19 cellular contexts compared by ENCODE assay signal in genomic region chr9:132583584-132584304, GRCh38. TPM values are rescaled to one million over a fixed set of nuclear protein-coding genes. Genes with fewer than 3 reads are reported as not detected.
A peak's percentile ranks its signal among the peaks of the same experiment; 100 is the strongest.
DNase-seq lines count a peak whose midpoint lies in the region; TF ChIP-seq lines count a peak whose summit lies in the region.
"Had no signal": no experiment of that assay in that cellular context is flagged by ENCODE, and none has a peak within 500 bp of the region (broad histone marks: within the 10 kb centered on the region; RNA-seq: fewer than 3 reads in every experiment).

No MANE protein-coding gene starts in this region.

- no peak overlapping the region for H3K9ac ChIP-seq in neural progenitor cell
- H3K9ac ChIP-seq: BLaER1 treated with 17β-estradiol and CSF1 and Interleukin-3, amounts not matched to agents 10 nM and 100 nM had no signal

- POLR2A ChIA-PET in HEK293 (lab: Yijun Ruan, JAX) = no interaction called here

- H3K4me1 Mint-ChIP-seq in neural progenitor cell = peaks cover 36% of the 10 kb centered on the region

- H2AFZ ChIP-seq in neural progenitor cell (replicated peaks) = no peak overlapping the region

- H3K27ac Mint-ChIP-seq in neural progenitor cell = no peak overlapping the region
- H3K27ac Mint-ChIP-seq: CD8-positive, alpha-beta T cell had no signal

- in situ Hi-C loops in G401 (cut with HindIII; ENCODE audit: low sequenced_read_pairs) = no loop called here

- no peak overlapping the region for H3K27ac ChIP-seq in HEK293 (ENCODE audit: extremely low read depth, low read depth, low read length)
- no peak overlapping the region for H3K27ac ChIP-seq in neural progenitor cell
- H3K27ac ChIP-seq: BLaER1 treated with 17β-estradiol and CSF1 and Interleukin-3, amounts not matched to agents 10 nM and 100 nM; SK-N-MC had no signal

- peaks cover 98% of the 10 kb centered on the region for H4K20me1 ChIP-seq in neural progenitor cell (ENCODE audit: low read depth)

- TF ChIP-seq CTCF in HEK293 (tag by site-specific recombination; IDR thresholded peaks at IDR 0.05) = no peak
- TF ChIP-seq CTCF in neural progenitor cell (IDR thresholded peaks at IDR 0.05) = no peak

- H3F3A ChIP-seq in neural progenitor cell (ENCODE audit: low read depth) = peaks cover 21% of the 10 kb centered on the region

- no peaks in the 10 kb centered on the region for H3K9me3 ChIP-seq in HEK293 (ENCODE audit: control insufficient read depth, insufficient read depth, low read depth, low read length)
- no peaks in the 10 kb centered on the region for H3K9me3 ChIP-seq in neural progenitor cell (ENCODE audit: low read depth)

- no peaks in the 10 kb centered on the region for H3K79me2 ChIP-seq in neural progenitor cell (ENCODE audit: low read depth)

- no peaks in the 10 kb centered on the region for H3K9me3 Mint-ChIP-seq in neural progenitor cell
- H3K9me3 Mint-ChIP-seq: CD8-positive, alpha-beta T cell had no signal

- H3K4me3 ChIP-seq in HEK293 (ENCODE audit: low read depth, low read length) (no peak overlapping the region), neural progenitor cell (no peak overlapping the region)
- H3K4me3 ChIP-seq: BLaER1 treated with 17β-estradiol and CSF1 and Interleukin-3, amounts not matched to agents 10 nM and 100 nM; SK-N-MC had no signal

- H3K4me3 Mint-ChIP-seq in neural progenitor cell = peak overlapping the region; percentile 83
- H3K4me3 Mint-ChIP-seq: CD8-positive, alpha-beta T cell had no signal

- peaks cover 85% of the 10 kb centered on the region for H3K27me3 Mint-ChIP-seq in neural progenitor cell (ENCODE audit: insufficient read depth, low read depth)

- H3K36me3 ChIP-seq in HEK293 (ENCODE audit: control insufficient read depth in 2 of 2, insufficient read depth in 1 of 2, low read length in 2 of 2) = no peaks in the 10 kb centered on the region
- no peaks in the 10 kb centered on the region for H3K36me3 ChIP-seq in neural progenitor cell
- H3K36me3 ChIP-seq: BLaER1 treated with 17β-estradiol and CSF1 and Interleukin-3, amounts not matched to agents 10 nM and 100 nM had no signal

- H3K4me2 ChIP-seq in neural progenitor cell = peak overlapping the region; percentile 37
- H3K4me2 ChIP-seq: BLaER1 treated with 17β-estradiol and CSF1 and Interleukin-3, amounts not matched to agents 10 nM and 100 nM had no signal

- CTCF ChIA-PET in HEK293 (lab: Yijun Ruan, JAX) = interaction anchor here (0.6 kb wide), 1 partner anchor 315 kb away, joined by 3 read pairs; no protein-coding TSS in a partner anchor

- peaks cover 100% of the 10 kb centered on the region for H3K27me3 ChIP-seq in neural progenitor cell

- H3K4me1 ChIP-seq in HEK293 (ENCODE audit: control insufficient read depth, insufficient read depth, low read length) = no peaks in the 10 kb centered on the region
- peaks cover 23% of the 10 kb centered on the region for H3K4me1 ChIP-seq in neural progenitor cell

- DNase-seq in G401 (ENCODE audit: low spot score) (peak; percentile 46), cerebellar cortex (ENCODE audit: low spot score) (peak; percentile 40), neural progenitor cell (ENCODE audit: low spot score) (peak; percentile 22), NCI-H82 (lab: John Stamatoyannopoulos, UW) (no peak), amygdala (lab: John Stamatoyannopoulos, UW) (no peak), activated T-cell treated with anti-CD3 and anti-CD28 coated beads for 4 hours (no peak)
- DNase-seq: CD8-positive, alpha-beta T cell; DMS79; HCEC 1CT; NCI-H1105; NCI-H1694; NCI-H2081 treated with DMSO at 0.1 percent for 48 hours; NK-92 treated with Interleukin-12 subunit alpha and Interleukin-12 subunit beta, amount 100 ng/mL, for 24 hours; SHP77 had no signal

- peaks cover 3% of the 10 kb centered on the region for H3K36me3 Mint-ChIP-seq in neural progenitor cell
- H3K36me3 Mint-ChIP-seq: CD8-positive, alpha-beta T cell had no signal

TF ChIP-seq in HEK293, 187 proteins besides CTCF, POLR2A, EP300 and RAD21:
- TF ChIP-seq ZNF366 (tag by site-specific recombination; conservative IDR thresholded peaks at IDR 0.05) = peak; percentile 59; the same call in 1 of the 2 replicates
- TF ChIP-seq HOXC10 (CRISPR knock-in tag; IDR thresholded peaks at IDR 0.05) = no peak

RNA-seq across cellular contexts. Expression of gene BARHL1, which starts 1.3 kb away (rescaled TPM):
- not detected in 2 replicates for total RNA-seq in G401 (2014; rRNA removed; shearing (Covaris generic))
- 1.0 and 3.1 TPM in 2 replicates for total RNA-seq in neural progenitor cell (ENCODE audit: low replicate concordance)
- total RNA-seq: CD8-positive, alpha-beta T cell; LHCN-M2; NCI-H460 had no signal

Comparison
In these comparisons a context has a peak if more than half of its experiments do, and no peak if none do; other contexts are left out.
1. DNase-seq: peak in G401 (single experiment), cerebellar cortex (single experiment) and neural progenitor cell (single experiment); none in NCI-H82 (single experiment), amygdala (0 of 56) and activated T-cell treated with anti-CD3 and anti-CD28 coated beads for 4 hours (single experiment).